ENCODE assay signal across 9 cellular contexts in genomic region chr4:76430519-76431388, GRCh38. TPM values are rescaled to one million over a fixed set of nuclear protein-coding genes. Genes with fewer than 3 reads are reported as not detected.
A peak's percentile ranks its signal among the peaks of the same experiment; 100 is the strongest.
DNase-seq lines count a peak whose midpoint lies in the region; ATAC-seq and TF ChIP-seq lines count a peak whose summit lies in the region.
"Had no signal": no experiment of that assay in that cellular context is flagged by ENCODE, and none has a peak within 500 bp of the region (broad histone marks: within the 10 kb centered on the region; RNA-seq: fewer than 3 reads in every experiment).

No MANE protein-coding gene starts in this region.

- DNase-seq in DMS153 treated with DMSO at 0.1 percent for 48 hours (lab: John Stamatoyannopoulos, UW; ENCODE audit: unreplicated experiment) (peak; percentile 60), HT1080 (ENCODE audit: low read depth) (peak; percentile 58), Peyer's patch (no peak), endothelial cell (ENCODE audit: low spot score) (no peak), osteoblast (ENCODE audit: insufficient read length, low spot score, missing footprints) (no peak)
- no peak for DNase-seq in T-helper 2 cell treated with Interferon-gamma antibody and Interleukin-4, amounts not matched to agents 5 μg/mL and 100 μg/mL, for 36 hours (ENCODE audit: low spot score)

- H3K9me3 ChIP-seq in Peyer's patch (no peaks in the 10 kb centered on the region), osteoblast (ENCODE audit: low read depth, low read length) (no peaks in the 10 kb centered on the region)

- peaks cover 9% of the 10 kb centered on the region for H3K4me1 Mint-ChIP-seq in endothelial cell (ENCODE audit: unreplicated experiment)
- no peaks in the 10 kb centered on the region for H3K4me1 Mint-ChIP-seq in T-helper 2 cell treated with Interferon-gamma antibody and Interleukin-4, amounts not matched to agents 5 μg/mL and 100 μg/mL, for 36 hours (ENCODE audit: low read depth)

- H3K27ac ChIP-seq in Peyer's patch (no peak overlapping the region), osteoblast (ENCODE audit: low read depth, low read length) (no peak overlapping the region)

- no peaks in the 10 kb centered on the region for H3K9me3 Mint-ChIP-seq in endothelial cell (ENCODE audit: unreplicated experiment)
- H3K9me3 Mint-ChIP-seq in T-helper 2 cell treated with Interferon-gamma antibody and Interleukin-4, amounts not matched to agents 5 μg/mL and 100 μg/mL, for 36 hours = no peaks in the 10 kb centered on the region

- peak overlapping the region; percentile 62 for H3K4me2 ChIP-seq in osteoblast (ENCODE audit: insufficient read depth, low read length)

- no peaks in the 10 kb centered on the region for H3K36me3 Mint-ChIP-seq in endothelial cell (ENCODE audit: low read depth, unreplicated experiment)
- H3K36me3 Mint-ChIP-seq in T-helper 2 cell treated with Interferon-gamma antibody and Interleukin-4, amounts not matched to agents 5 μg/mL and 100 μg/mL, for 36 hours (ENCODE audit: low read depth) = no peaks in the 10 kb centered on the region

- H3K4me3 Mint-ChIP-seq in endothelial cell (ENCODE audit: unreplicated experiment) = no peak overlapping the region
- no peak overlapping the region for H3K4me3 Mint-ChIP-seq in T-helper 2 cell treated with Interferon-gamma antibody and Interleukin-4, amounts not matched to agents 5 μg/mL and 100 μg/mL, for 36 hours

- no peak overlapping the region for H3K27ac Mint-ChIP-seq in endothelial cell (ENCODE audit: unreplicated experiment)
- H3K27ac Mint-ChIP-seq in T-helper 2 cell treated with Interferon-gamma antibody and Interleukin-4, amounts not matched to agents 5 μg/mL and 100 μg/mL, for 36 hours = no peak overlapping the region

- H3K27me3 Mint-ChIP-seq in endothelial cell (ENCODE audit: unreplicated experiment) = no peaks in the 10 kb centered on the region
- peaks cover 37% of the 10 kb centered on the region for H3K27me3 Mint-ChIP-seq in T-helper 2 cell treated with Interferon-gamma antibody and Interleukin-4, amounts not matched to agents 5 μg/mL and 100 μg/mL, for 36 hours (ENCODE audit: low read depth)

- peak overlapping the region; percentile 73 for H2AFZ ChIP-seq in osteoblast (ENCODE audit: low read length)

- no peaks in the 10 kb centered on the region for H3K79me2 ChIP-seq in osteoblast (ENCODE audit: insufficient read depth, low read length)

- ATAC-seq in HG03571 (IDR thresholded peaks at IDR 0.05; ENCODE audit: unreplicated experiment) (no peak), HG02763 (IDR thresholded peaks at IDR 0.05; ENCODE audit: unreplicated experiment) (no peak)

- H3K27me3 ChIP-seq in Peyer's patch (no peaks in the 10 kb centered on the region), osteoblast (ENCODE audit: insufficient read depth, low read length) (peaks cover 36% of the 10 kb centered on the region)

- H4K20me1 ChIP-seq in osteoblast (ENCODE audit: insufficient read depth, low read length) = no peaks in the 10 kb centered on the region

- no peak for TF ChIP-seq POLR2A in Peyer's patch (IDR thresholded peaks at IDR 0.05)

- H3K36me3 ChIP-seq in Peyer's patch (no peaks in the 10 kb centered on the region), osteoblast (ENCODE audit: insufficient read depth, low read length) (no peaks in the 10 kb centered on the region)

- peak in 4 of 6 experiments; percentile 59 to 71 (median 68) for TF ChIP-seq CTCF in Peyer's patch (IDR thresholded peaks at IDR 0.05)
- peak; percentile 66 for TF ChIP-seq CTCF in endothelial cell (IDR thresholded peaks at IDR 0.05; ENCODE audit: unreplicated experiment)
- peak; percentile 69 for TF ChIP-seq CTCF in osteoblast (IDR thresholded peaks at IDR 0.05; ENCODE audit: extremely low read depth, low read depth, low read length)

- H3K4me1 ChIP-seq in Peyer's patch (no peaks in the 10 kb centered on the region), osteoblast (ENCODE audit: insufficient read depth, low read length) (no peaks in the 10 kb centered on the region)

- H3K4me3 ChIP-seq in Peyer's patch (no peak overlapping the region), osteoblast (ENCODE audit: insufficient read depth, low read length) (no peak overlapping the region)

RNA-seq across cellular contexts. Expression of gene SHROOM3, which starts 4.3 kb away (rescaled TPM):
- total RNA-seq in HT1080 (2014; rRNA removed; shearing (Covaris generic)) = 8.0 and 11.8 TPM in 2 replicates
- 4.1 and 4.3 TPM in 2 replicates for polyA plus RNA-seq in HT1080 (2015; cell fraction: cytosol; rRNA removed)
- 12.5 and 13.3 TPM in 2 replicates for polyA plus RNA-seq in HT1080 (2015; cell fraction: nucleus; rRNA removed)
- total RNA-seq in Peyer's patch = 100 to 1,000 TPM in 3 of 4 donors, 10 to 100 TPM in 1; 52.0 to 444 (median 364) TPM
- 7.9 TPM for total RNA-seq in endothelial cell (ENCODE audit: unreplicated experiment)
- total RNA-seq in osteoblast = 9.4 and 9.8 TPM in 2 replicates
- total RNA-seq: activated CD8-positive, alpha-beta memory T cell treated with anti-CD3 and anti-CD28 coated beads for 36 hours had no signal

RNA-seq across cellular contexts. Expression of gene CCDC158, which starts 9.8 kb away (rescaled TPM):
- total RNA-seq in HT1080 (2014; rRNA removed; shearing (Covaris generic)) = not detected in 2 replicates
- not detected in 2 replicates for polyA plus RNA-seq in HT1080 (2015; cell fraction: cytosol; rRNA removed)
- not detected in 2 replicates for polyA plus RNA-seq in HT1080 (2015; cell fraction: nucleus; rRNA removed)
- total RNA-seq in Peyer's patch = not detected
- total RNA-seq in endothelial cell (ENCODE audit: unreplicated experiment) = not detected
- 0.36 and 0.59 TPM in 2 replicates for total RNA-seq in osteoblast
- total RNA-seq: activated CD8-positive, alpha-beta memory T cell treated with anti-CD3 and anti-CD28 coated beads for 36 hours had no signal

Comparison
In these comparisons a context has a peak if more than half of its experiments do, and no peak if none do; other contexts are left out.
1. DNase-seq: peak in DMS153 treated with DMSO at 0.1 percent for 48 hours (single experiment) and HT1080 (single experiment); none in Peyer's patch (0 of 3), endothelial cell (single experiment), osteoblast (single experiment) and T-helper 2 cell treated with Interferon-gamma antibody and Interleukin-4, amounts not matched to agents 5 μg/mL and 100 μg/mL, for 36 hours (single experiment).
2. Peak in every context shown above with its lines, with median percentiles within 50 percentile points of each other: CTCF ChIP-seq.